In genomic region chr2:52343010-52343409, GRCh38 we compare ENCODE assay signal across 1 cellular context.
TF ChIP-seq lines count a peak whose summit lies in the region.

No MANE protein-coding gene starts in this region.

TF ChIP-seq in GM23338, 12 proteins besides CTCF, POLR2A, EP300 and RAD21:
- TF ChIP-seq ZNF462 (CRISPR knock-in tag; IDR thresholded peaks at IDR 0.05) (no peak), EZH2 (IDR thresholded peaks at IDR 0.05; ENCODE audit: low read depth, unreplicated experiment) (no peak), REST (IDR thresholded peaks at IDR 0.05; ENCODE audit: unreplicated experiment) (no peak), STAT1 (IDR thresholded peaks at IDR 0.05; ENCODE audit: unreplicated experiment) (no peak), ZNF331 (CRISPR knock-in tag; IDR thresholded peaks at IDR 0.05; ENCODE audit: low read depth) (no peak), ETS1 (IDR thresholded peaks at IDR 0.05) (no peak), JUNB (IDR thresholded peaks at IDR 0.05; ENCODE audit: unreplicated experiment) (no peak), ZNF114 (CRISPR knock-in tag; IDR thresholded peaks at IDR 0.05) (no peak), POLR2AphosphoS5 (IDR thresholded peaks at IDR 0.05; ENCODE audit: low read depth) (no peak), CREB1 (CRISPR knock-in tag; IDR thresholded peaks at IDR 0.05; ENCODE audit: low read depth) (no peak), NANOG (IDR thresholded peaks at IDR 0.05; ENCODE audit: borderline replicate concordance) (no peak), EZH2phosphoT487 (IDR thresholded peaks at IDR 0.05; ENCODE audit: unreplicated experiment) (no peak)
